ENCODE assay signal across 28 cellular contexts in genomic region chr2:9599430-9599829, GRCh38. TPM values are rescaled to one million over a fixed set of nuclear protein-coding genes. Genes with fewer than 3 reads are reported as not detected.
A peak's percentile ranks its signal among the peaks of the same experiment; 100 is the strongest.
DNase-seq lines count a peak whose midpoint lies in the region; ATAC-seq and TF ChIP-seq lines count a peak whose summit lies in the region.
"Had no signal": no experiment of that assay in that cellular context is flagged by ENCODE, and none has a peak within 500 bp of the region (broad histone marks: within the 10 kb centered on the region; RNA-seq: fewer than 3 reads in every experiment).

No MANE protein-coding gene starts in this region.

- H3K4me3 Mint-ChIP-seq in activated T-cell treated with anti-CD3 and anti-CD28 coated beads, Interleukin-2, amount 50 U/mL, for 24 hours: no peak overlapping the region
- H3K4me3 Mint-ChIP-seq in CD4-positive, CD25-positive, alpha-beta regulatory T cell: no peak overlapping the region
- H3K4me3 Mint-ChIP-seq in endodermal cell: no peak overlapping the region
- H3K4me3 Mint-ChIP-seq: HFFc6 had no signal

- H3K36me3 ChIP-seq in CD4-positive, CD25-positive, alpha-beta regulatory T cell (ENCODE audit: control insufficient read depth, insufficient read depth, low read length): peaks cover 29% of the 10 kb centered on the region
- peaks cover 14 to 34% of the 10 kb centered on the region in 2 experiments for H3K36me3 ChIP-seq in HEK293 (ENCODE audit: control insufficient read depth in 2 of 2, insufficient read depth in 1 of 2, low read length in 2 of 2)
- H3K36me3 ChIP-seq in endodermal cell (ENCODE audit: control insufficient read depth, insufficient read depth, low read length): peaks cover 74% of the 10 kb centered on the region

- no peak for ATAC-seq in CD4-positive, CD25-positive, alpha-beta regulatory T cell (ENCODE audit: low read depth in 2 of 2)
- no peak for ATAC-seq in HG02852 (IDR thresholded peaks at IDR 0.05; ENCODE audit: unreplicated experiment)
- ATAC-seq: A549, GM12878, PC-3 had no signal

- no peak overlapping the region for H3K4me3 ChIP-seq in CD4-positive, CD25-positive, alpha-beta regulatory T cell (ENCODE audit: low read depth, low read length)
- H3K4me3 ChIP-seq in HEK293 (ENCODE audit: low read depth, low read length) (no peak overlapping the region), endodermal cell (ENCODE audit: low read length) (peak overlapping the region; percentile 55)
- H3K4me3 ChIP-seq: A549, GM12878, GM23248 had no signal

- POLR2A ChIA-PET in HEK293 (lab: Yijun Ruan, JAX): no interaction called here

- peaks cover 24% of the 10 kb centered on the region for H3K4me1 ChIP-seq in CD4-positive, CD25-positive, alpha-beta regulatory T cell (ENCODE audit: control insufficient read depth, insufficient read depth, low read length, poor library complexity, severe bottlenecking)
- peaks cover 5% of the 10 kb centered on the region; the same call in 1 of the 2 replicates for H3K4me1 ChIP-seq in HEK293 (ENCODE audit: control insufficient read depth, insufficient read depth, low read length)
- no peaks in the 10 kb centered on the region for H3K4me1 ChIP-seq in endodermal cell (ENCODE audit: control insufficient read depth, insufficient read depth, low read length)

- H3K27me3 Mint-ChIP-seq in activated T-cell treated with anti-CD3 and anti-CD28 coated beads, Interleukin-2, amount 50 U/mL, for 24 hours: no peaks in the 10 kb centered on the region
- H3K27me3 Mint-ChIP-seq in CD4-positive, CD25-positive, alpha-beta regulatory T cell: no peaks in the 10 kb centered on the region
- no peaks in the 10 kb centered on the region for H3K27me3 Mint-ChIP-seq in endodermal cell (ENCODE audit: insufficient read depth)
- H3K27me3 Mint-ChIP-seq: CD4-positive, alpha-beta memory T cell had no signal

- peaks cover 79% of the 10 kb centered on the region for H3K36me3 Mint-ChIP-seq in activated T-cell treated with anti-CD3 and anti-CD28 coated beads, Interleukin-2, amount 50 U/mL, for 24 hours (ENCODE audit: low read depth)
- peaks cover 23% of the 10 kb centered on the region for H3K36me3 Mint-ChIP-seq in CD4-positive, CD25-positive, alpha-beta regulatory T cell
- peaks cover 61% of the 10 kb centered on the region for H3K36me3 Mint-ChIP-seq in endodermal cell (ENCODE audit: low read depth)

- TF ChIP-seq CTCF in HEK293 (tag by site-specific recombination; IDR thresholded peaks at IDR 0.05) (no peak), endodermal cell (conservative IDR thresholded peaks at IDR 0.05) (no peak)

- no peaks in the 10 kb centered on the region for H3K27me3 ChIP-seq in CD4-positive, CD25-positive, alpha-beta regulatory T cell (ENCODE audit: control insufficient read depth, insufficient read depth, low read length)
- no peaks in the 10 kb centered on the region for H3K27me3 ChIP-seq in endodermal cell (ENCODE audit: control insufficient read depth, insufficient read depth, low read length, poor library complexity, severe bottlenecking)
- H3K27me3 ChIP-seq: BLaER1 treated with 17β-estradiol and CSF1 and Interleukin-3, amounts not matched to agents 10 nM and 100 nM had no signal

- CTCF ChIA-PET in HEK293 (lab: Yijun Ruan, JAX): interaction anchor here (1.2 kb wide), 1 partner anchor 10 kb away, joined by 6 read pairs; no protein-coding TSS in a partner anchor

- intact Hi-C loops in head of caudate nucleus (cut with DNase I): no loop called here

- 97 to 100% methylated on average over 1 of the region's 1 CpG for WGBS in endodermal cell (ENCODE audit: insufficient coverage in 1 of 2, insufficient read length in 1 of 2), 2 experiments

- DNase-seq in activated T-cell treated with anti-CD3 and anti-CD28 coated beads, Interleukin-2, amount 50 U/mL, for 24 hours: no peak
- no peak for DNase-seq in activated T-cell treated with anti-CD3 and anti-CD28 coated beads, Interleukin-2, amount 50 U/mL, for 1 hour
- DNase-seq in CD4-positive, CD25-positive, alpha-beta regulatory T cell: no peak
- DNase-seq in endodermal cell (no peak), head of caudate nucleus (no peak)
- DNase-seq: AML-193; CD4-positive, alpha-beta memory T cell; COR-L47; DMS79; EL; GDM1; GM23248; H7; HFFc6; IMR-90; MM.1S; NCI-H2029; NCI-H446; NCI-H526; NCI-H82; NK-92 treated with Interleukin-12 subunit alpha and Interleukin-12 subunit beta, amount 100 ng/mL, for 24 hours; PC-3 had no signal

- H3K27ac ChIP-seq in CD4-positive, CD25-positive, alpha-beta regulatory T cell (ENCODE audit: insufficient read depth, low read length, poor library complexity, severe bottlenecking): no peak overlapping the region
- H3K27ac ChIP-seq in HEK293 (ENCODE audit: extremely low read depth, low read depth, low read length) (no peak overlapping the region), endodermal cell (ENCODE audit: low read depth, low read length) (no peak overlapping the region)
- H3K27ac ChIP-seq: A549; BLaER1 treated with 17β-estradiol and CSF1 and Interleukin-3, amounts not matched to agents 10 nM and 100 nM; GM23248; KMS-11 had no signal

- no peak overlapping the region for H3K9ac ChIP-seq in endodermal cell (ENCODE audit: extremely low read depth, low read length, poor library complexity, severe bottlenecking)
- H3K9ac ChIP-seq: BLaER1 treated with 17β-estradiol and CSF1 and Interleukin-3, amounts not matched to agents 10 nM and 100 nM; GM23248; KMS-11 had no signal

- H3K4me1 Mint-ChIP-seq in activated T-cell treated with anti-CD3 and anti-CD28 coated beads, Interleukin-2, amount 50 U/mL, for 24 hours (ENCODE audit: low read depth): peaks cover 77% of the 10 kb centered on the region
- H3K4me1 Mint-ChIP-seq in CD4-positive, CD25-positive, alpha-beta regulatory T cell: peaks cover 29 to 54% (median 42%) of the 10 kb centered on the region in 4 donors
- peaks cover 9% of the 10 kb centered on the region for H3K4me1 Mint-ChIP-seq in endodermal cell

- peaks cover 7 to 11% of the 10 kb centered on the region in 2 experiments for H3K9me3 ChIP-seq in CD4-positive, CD25-positive, alpha-beta regulatory T cell (ENCODE audit: control insufficient read depth in 2 of 2, low read length in 2 of 2)
- H3K9me3 ChIP-seq in HEK293 (ENCODE audit: control insufficient read depth, insufficient read depth, low read depth, low read length) (no peaks in the 10 kb centered on the region), endodermal cell (ENCODE audit: control insufficient read depth, low read length) (peaks cover 47% of the 10 kb centered on the region)

- peak overlapping the region; percentile 33 for H3K27ac Mint-ChIP-seq in activated T-cell treated with anti-CD3 and anti-CD28 coated beads, Interleukin-2, amount 50 U/mL, for 24 hours
- peak overlapping the region in 2 of 3 donors; percentile 24 to 44 for H3K27ac Mint-ChIP-seq in CD4-positive, CD25-positive, alpha-beta regulatory T cell
- no peak overlapping the region for H3K27ac Mint-ChIP-seq in endodermal cell
- H3K27ac Mint-ChIP-seq: HFFc6 had no signal

- peaks cover 10% of the 10 kb centered on the region for H3K9me3 Mint-ChIP-seq in activated T-cell treated with anti-CD3 and anti-CD28 coated beads, Interleukin-2, amount 50 U/mL, for 24 hours
- peaks cover 0 to 13% (median 3%) of the 10 kb centered on the region in 7 donors for H3K9me3 Mint-ChIP-seq in CD4-positive, CD25-positive, alpha-beta regulatory T cell
- H3K9me3 Mint-ChIP-seq in endodermal cell: peaks cover 36% of the 10 kb centered on the region

TF ChIP-seq in HEK293, 187 proteins besides CTCF, POLR2A, EP300 and RAD21:
- TF ChIP-seq SETDB1 (IDR thresholded peaks at IDR 0.05; ENCODE audit: insufficient read length, low read length) (peak; percentile 86), KLF9 (tag by site-specific recombination; IDR thresholded peaks at IDR 0.05; ENCODE audit: low read depth) (no peak), ZNF585B (tag by site-specific recombination; IDR thresholded peaks at IDR 0.05) (peak; percentile 19; the same call in 1 of the 2 replicates)

RNA-seq across cellular contexts. Expression of gene YWHAQ, which starts 31.4 kb away (rescaled TPM):
- 160 TPM for total RNA-seq in CD4-positive, CD25-positive, alpha-beta regulatory T cell
- polyA plus RNA-seq in CD4-positive, CD25-positive, alpha-beta regulatory T cell: 100 to 1,000 TPM; 238 to 359 (median 283) TPM
- total RNA-seq in endodermal cell: 100 to 1,000 TPM; 357 to 374 TPM
- polyA plus RNA-seq in endodermal cell (2013, experiment 1 of 2): 600 TPM
- polyA plus RNA-seq in endodermal cell (2013, experiment 2 of 2): 600 TPM

RNA-seq across cellular contexts. Expression of gene ADAM17, which starts 43.8 kb away (rescaled TPM):
- 34.1 TPM for total RNA-seq in CD4-positive, CD25-positive, alpha-beta regulatory T cell
- polyA plus RNA-seq in CD4-positive, CD25-positive, alpha-beta regulatory T cell: 10 to 100 TPM; 11.8 to 15.7 (median 13.6) TPM
- total RNA-seq in endodermal cell: 10 to 100 TPM; 49.1 to 50.4 TPM
- 44.3 TPM for polyA plus RNA-seq in endodermal cell (2013, experiment 1 of 2)
- 38.5 TPM for polyA plus RNA-seq in endodermal cell (2013, experiment 2 of 2)
